28 cellular contexts compared by ENCODE assay signal in the genomic region with DNA sequence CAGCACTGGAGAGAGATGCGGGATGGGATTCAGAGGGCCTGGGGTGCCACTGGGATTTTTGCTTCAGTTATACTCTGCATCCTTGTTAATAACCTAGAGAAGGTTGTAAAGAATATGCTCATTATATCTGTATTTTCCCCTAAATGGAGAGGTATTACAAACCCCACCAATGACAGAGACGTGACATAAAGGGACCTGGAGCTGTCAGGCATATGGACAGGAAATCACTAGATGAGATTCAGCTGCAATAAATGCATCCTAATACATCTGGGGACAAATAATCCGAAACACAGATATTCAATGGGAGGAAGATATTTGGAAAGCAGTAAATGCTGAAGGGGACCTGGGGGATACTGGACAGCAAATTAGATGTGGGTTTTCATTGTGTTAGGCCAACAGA.
"Had no signal": no experiment of that assay in that cellular context is flagged by ENCODE, and none has a peak within 500 bp of the region (broad histone marks: within the 10 kb centered on the region; RNA-seq: fewer than 3 reads in every experiment).

No MANE protein-coding gene starts in this region.

- H3K27ac ChIP-seq: ascending aorta, breast epithelium, cardiac muscle cell, coronary artery, dorsolateral prefrontal cortex, foreskin keratinocyte had no signal

- H3K4me1 Mint-ChIP-seq: activated CD4-positive, alpha-beta memory T cell treated with anti-CD3 and anti-CD28 coated beads, Interleukin-2, amount 10 ng/mL, durations not matched to agents 7 days and 5 days; activated CD4-positive, alpha-beta T cell treated with anti-CD3 and anti-CD28 coated beads, Interleukin-2, amount 10 ng/mL, durations not matched to agents 7 days and 5 days; activated naive CD4-positive, alpha-beta T cell treated with anti-CD3 and anti-CD28 coated beads, Interleukin-2, amount 50 U/mL, for 24 hours; central memory CD8-positive, alpha-beta T cell had no signal

- H3K27ac Mint-ChIP-seq: activated CD4-positive, alpha-beta memory T cell treated with anti-CD3 and anti-CD28 coated beads, Interleukin-2, amount 10 ng/mL, durations not matched to agents 7 days and 5 days; activated CD4-positive, alpha-beta T cell treated with anti-CD3 and anti-CD28 coated beads, Interleukin-2, amount 10 ng/mL, durations not matched to agents 7 days and 5 days; activated naive CD4-positive, alpha-beta T cell treated with anti-CD3 and anti-CD28 coated beads for 36 hours; activated naive CD4-positive, alpha-beta T cell treated with anti-CD3 and anti-CD28 coated beads, Interleukin-2, amount 50 U/mL, for 24 hours; activated naive CD8-positive, alpha-beta T cell treated with anti-CD3 and anti-CD28 coated beads for 36 hours; activated naive CD8-positive, alpha-beta T cell treated with anti-CD3 and anti-CD28 coated beads, Interleukin-2, amount 50 U/mL, for 24 hours; activated T-helper 2 cell treated with anti-CD3 and anti-CD28 coated beads, Interferon-gamma antibody, Interleukin-2, Interleukin-4, amounts not matched to agents 10 μg/mL and 5 μg/mL and 100 μg/mL, durations not matched to agents 14 hours and 24 hours and 36 hours; dendritic cell treated with granulocyte-macrophage colony-stimulating factor and Interleukin-4, amounts not matched to agents 40 ng/mL and 50 ng/mL, for 4 days; effector memory CD8-positive, alpha-beta T cell; WTC11 had no signal

- H3K4me3 ChIP-seq: ascending aorta, breast epithelium, cardiac muscle cell, coronary artery, dorsolateral prefrontal cortex, esophagus muscularis mucosa, gastrocnemius medialis had no signal

- H3K4me3 Mint-ChIP-seq: activated CD4-positive, alpha-beta memory T cell treated with anti-CD3 and anti-CD28 coated beads, Interleukin-2, amount 10 ng/mL, durations not matched to agents 7 days and 5 days; activated CD4-positive, alpha-beta T cell treated with anti-CD3 and anti-CD28 coated beads, Interleukin-2, amount 10 ng/mL, durations not matched to agents 7 days and 5 days; activated naive CD4-positive, alpha-beta T cell treated with anti-CD3 and anti-CD28 coated beads for 36 hours; activated naive CD4-positive, alpha-beta T cell treated with anti-CD3 and anti-CD28 coated beads, Interleukin-2, amount 50 U/mL, for 24 hours; activated naive CD8-positive, alpha-beta T cell treated with anti-CD3 and anti-CD28 coated beads for 36 hours; activated naive CD8-positive, alpha-beta T cell treated with anti-CD3 and anti-CD28 coated beads, Interleukin-2, amount 50 U/mL, for 24 hours; activated T-cell treated with anti-CD3 and anti-CD28 coated beads, Interleukin-2, amount 50 U/mL, for 4 hours; brain; central memory CD8-positive, alpha-beta T cell; dendritic cell treated with granulocyte-macrophage colony-stimulating factor and Interleukin-4, amounts not matched to agents 40 ng/mL and 50 ng/mL, for 4 days; effector memory CD8-positive, alpha-beta T cell; WTC11 had no signal

- H3K4me1 ChIP-seq: breast epithelium had no signal

- H3K36me3 Mint-ChIP-seq: activated naive CD4-positive, alpha-beta T cell treated with anti-CD3 and anti-CD28 coated beads, Interleukin-2, amount 50 U/mL, for 24 hours; activated naive CD8-positive, alpha-beta T cell treated with anti-CD3 and anti-CD28 coated beads for 36 hours; brain; WTC11 had no signal

- H3K9me3 Mint-ChIP-seq: activated CD4-positive, alpha-beta memory T cell treated with anti-CD3 and anti-CD28 coated beads, Interleukin-2, amount 10 ng/mL, durations not matched to agents 7 days and 5 days; activated naive CD8-positive, alpha-beta T cell treated with anti-CD3 and anti-CD28 coated beads for 36 hours; activated naive CD8-positive, alpha-beta T cell treated with anti-CD3 and anti-CD28 coated beads, Interleukin-2, amount 50 U/mL, for 24 hours; activated T-cell treated with anti-CD3 and anti-CD28 coated beads, Interleukin-2, amount 50 U/mL, for 4 hours; activated T-helper 2 cell treated with anti-CD3 and anti-CD28 coated beads, Interferon-gamma antibody, Interleukin-2, Interleukin-4, amounts not matched to agents 10 μg/mL and 5 μg/mL and 100 μg/mL, durations not matched to agents 14 hours and 24 hours and 36 hours; dendritic cell treated with granulocyte-macrophage colony-stimulating factor and Interleukin-4, amounts not matched to agents 40 ng/mL and 50 ng/mL, for 4 days had no signal

- H3K36me3 ChIP-seq: ascending aorta, breast epithelium, cardiac muscle cell, esophagus muscularis mucosa, gastrocnemius medialis had no signal

- H3K27me3 Mint-ChIP-seq: activated CD4-positive, alpha-beta memory T cell treated with anti-CD3 and anti-CD28 coated beads, Interleukin-2, amount 10 ng/mL, durations not matched to agents 7 days and 5 days; activated CD4-positive, alpha-beta T cell treated with anti-CD3 and anti-CD28 coated beads, Interleukin-2, amount 10 ng/mL, durations not matched to agents 7 days and 5 days; activated naive CD4-positive, alpha-beta T cell treated with anti-CD3 and anti-CD28 coated beads, Interleukin-2, amount 50 U/mL, for 24 hours; activated naive CD8-positive, alpha-beta T cell treated with anti-CD3 and anti-CD28 coated beads, Interleukin-2, amount 50 U/mL, for 24 hours; central memory CD8-positive, alpha-beta T cell; dendritic cell treated with granulocyte-macrophage colony-stimulating factor and Interleukin-4, amounts not matched to agents 40 ng/mL and 50 ng/mL, for 4 days; effector memory CD8-positive, alpha-beta T cell had no signal

- DNase-seq: activated CD4-positive, alpha-beta memory T cell treated with anti-CD3 and anti-CD28 coated beads, Interleukin-2, amount 10 ng/mL, durations not matched to agents 7 days and 5 days; activated CD4-positive, alpha-beta T cell treated with anti-CD3 and anti-CD28 coated beads for 1 hour; activated CD4-positive, alpha-beta T cell treated with anti-CD3 and anti-CD28 coated beads for 4 hours; activated CD4-positive, alpha-beta T cell treated with anti-CD3 and anti-CD28 coated beads, Interleukin-2, amount 10 ng/mL, durations not matched to agents 7 days and 5 days; activated CD4-positive, alpha-beta T cell treated with anti-CD3 and anti-CD28 coated beads, Interleukin-2, amount 50 U/mL, for 4 hours; activated effector memory CD4-positive, alpha-beta T cell treated with anti-CD3 and anti-CD28 coated beads, Interleukin-2, amount 50 U/mL, for 16 hours; activated naive CD4-positive, alpha-beta T cell treated with anti-CD3 and anti-CD28 coated beads for 36 hours; activated naive CD8-positive, alpha-beta T cell treated with anti-CD3 and anti-CD28 coated beads for 36 hours; activated naive CD8-positive, alpha-beta T cell treated with anti-CD3 and anti-CD28 coated beads, Interleukin-2, amount 50 U/mL, for 24 hours; activated T-cell treated with anti-CD3 and anti-CD28 coated beads, Interleukin-2, amount 50 U/mL, for 4 hours; dorsolateral prefrontal cortex; effector memory CD8-positive, alpha-beta T cell; erythroblast; foreskin keratinocyte; gastrocnemius medialis; glutamatergic neuron; T-helper 2 cell had no signal

- H3K9me3 ChIP-seq: ascending aorta, breast epithelium, esophagus muscularis mucosa, gastrocnemius medialis had no signal

- H3K27me3 ChIP-seq: ascending aorta, breast epithelium, cardiac muscle cell, esophagus muscularis mucosa, gastrocnemius medialis had no signal
